1 cellular context compared by ENCODE assay signal in the genomic region with DNA sequence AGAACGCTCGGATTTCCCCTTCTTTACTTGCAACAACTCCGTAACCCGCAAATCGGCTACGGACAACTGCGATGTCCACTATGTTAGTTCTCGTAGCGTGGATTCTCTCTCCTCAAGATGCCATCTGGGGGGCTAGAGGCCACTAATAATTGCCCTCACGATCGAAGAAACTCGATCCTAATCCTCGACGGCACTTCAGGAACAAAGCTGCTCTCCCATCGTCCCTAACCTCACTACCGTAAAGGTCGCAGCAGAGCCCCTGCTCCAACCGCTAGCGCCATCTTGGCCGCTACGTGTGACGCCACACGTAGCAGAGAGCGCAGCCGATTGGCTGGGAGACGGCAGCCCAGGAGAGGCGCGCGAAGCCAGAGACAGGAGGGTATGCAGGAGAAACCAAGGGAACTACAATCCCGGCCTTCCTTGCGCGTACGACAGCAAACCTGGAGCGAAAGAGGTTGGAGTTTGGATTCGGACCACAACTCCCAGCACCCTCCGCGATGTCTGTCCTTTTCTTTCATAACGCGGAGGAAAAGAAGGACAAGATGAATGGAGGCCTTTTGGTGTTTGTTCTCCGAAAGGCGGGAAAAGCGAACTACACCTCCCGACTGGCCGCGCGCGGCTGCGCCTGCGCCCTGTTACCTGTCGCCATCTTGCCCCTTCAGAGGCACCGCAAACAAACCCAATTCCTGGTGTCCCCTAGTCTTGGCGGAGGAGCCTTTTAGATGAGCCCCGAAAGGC.
A peak's percentile ranks its signal among the peaks of the same experiment; 100 is the strongest.
TF ChIP-seq lines count a peak whose summit lies in the region.

EMSY (plus strand) TSS at position 635 of the 738 bp plus-strand sequence. CDS start 1,921 bp downstream, outside the sequence.

TF ChIP-seq in WTC11, 78 proteins besides CTCF, POLR2A, EP300 and RAD21 (continued from another document and continues in another):
- TF ChIP-seq FOXP4 (CRISPR knock-in tag; IDR thresholded peaks at IDR 0.05): no peak; the same call in 1 of the 2 replicates
- no peak for TF ChIP-seq TCF7 (CRISPR knock-in tag; IDR thresholded peaks at IDR 0.05; ENCODE audit: low read depth)
- TF ChIP-seq ZNF671 (CRISPR knock-in tag; IDR thresholded peaks at IDR 0.05): peak; percentile 62; the same call in 1 of the 2 replicates
- no peak for TF ChIP-seq CDX4 (CRISPR knock-in tag; IDR thresholded peaks at IDR 0.05; ENCODE audit: borderline replicate concordance)
- TF ChIP-seq NR2C2 (CRISPR knock-in tag; IDR thresholded peaks at IDR 0.05): no peak
- no peak; the same call in 1 of the 2 replicates for TF ChIP-seq ETV6 (CRISPR knock-in tag; IDR thresholded peaks at IDR 0.05)
- no peak for TF ChIP-seq ZSCAN18 (CRISPR knock-in tag; IDR thresholded peaks at IDR 0.05)
- peak; percentile 90 for TF ChIP-seq E2F5 (CRISPR knock-in tag; IDR thresholded peaks at IDR 0.05)
- TF ChIP-seq MXD4 (CRISPR knock-in tag; IDR thresholded peaks at IDR 0.05; ENCODE audit: borderline replicate concordance): no peak
- TF ChIP-seq, protein P1, sequence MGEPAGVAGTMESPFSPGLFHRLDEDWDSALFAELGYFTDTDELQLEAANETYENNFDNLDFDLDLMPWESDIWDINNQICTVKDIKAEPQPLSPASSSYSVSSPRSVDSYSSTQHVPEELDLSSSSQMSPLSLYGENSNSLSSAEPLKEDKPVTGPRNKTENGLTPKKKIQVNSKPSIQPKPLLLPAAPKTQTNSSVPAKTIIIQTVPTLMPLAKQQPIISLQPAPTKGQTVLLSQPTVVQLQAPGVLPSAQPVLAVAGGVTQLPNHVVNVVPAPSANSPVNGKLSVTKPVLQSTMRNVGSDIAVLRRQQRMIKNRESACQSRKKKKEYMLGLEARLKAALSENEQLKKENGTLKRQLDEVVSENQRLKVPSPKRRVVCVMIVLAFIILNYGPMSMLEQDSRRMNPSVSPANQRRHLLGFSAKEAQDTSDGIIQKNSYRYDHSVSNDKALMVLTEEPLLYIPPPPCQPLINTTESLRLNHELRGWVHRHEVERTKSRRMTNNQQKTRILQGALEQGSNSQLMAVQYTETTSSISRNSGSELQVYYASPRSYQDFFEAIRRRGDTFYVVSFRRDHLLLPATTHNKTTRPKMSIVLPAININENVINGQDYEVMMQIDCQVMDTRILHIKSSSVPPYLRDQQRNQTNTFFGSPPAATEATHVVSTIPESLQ (CRISPR knock-in tag; IDR thresholded peaks at IDR 0.05): no peak
- peak; percentile 58 for TF ChIP-seq PRDM15 (CRISPR knock-in tag; IDR thresholded peaks at IDR 0.05)
- TF ChIP-seq GRHL2 (CRISPR knock-in tag; IDR thresholded peaks at IDR 0.05; ENCODE audit: insufficient replicate concordance, severe bottlenecking): no peak
- TF ChIP-seq ZNF121 (CRISPR knock-in tag; IDR thresholded peaks at IDR 0.05): no peak
- TF ChIP-seq FOXJ3 (CRISPR knock-in tag; IDR thresholded peaks at IDR 0.05; ENCODE audit: borderline replicate concordance): no peak
- TF ChIP-seq PREB (CRISPR knock-in tag; IDR thresholded peaks at IDR 0.05; ENCODE audit: borderline replicate concordance): no peak
- TF ChIP-seq IRF2 (CRISPR knock-in tag; IDR thresholded peaks at IDR 0.05; ENCODE audit: borderline replicate concordance, low read depth): no peak
- no peak for TF ChIP-seq ZNF396 (CRISPR knock-in tag; IDR thresholded peaks at IDR 0.05; ENCODE audit: borderline replicate concordance)
- no peak for TF ChIP-seq GTF2I (CRISPR knock-in tag; conservative IDR thresholded peaks at IDR 0.05)
- TF ChIP-seq, protein P2, sequence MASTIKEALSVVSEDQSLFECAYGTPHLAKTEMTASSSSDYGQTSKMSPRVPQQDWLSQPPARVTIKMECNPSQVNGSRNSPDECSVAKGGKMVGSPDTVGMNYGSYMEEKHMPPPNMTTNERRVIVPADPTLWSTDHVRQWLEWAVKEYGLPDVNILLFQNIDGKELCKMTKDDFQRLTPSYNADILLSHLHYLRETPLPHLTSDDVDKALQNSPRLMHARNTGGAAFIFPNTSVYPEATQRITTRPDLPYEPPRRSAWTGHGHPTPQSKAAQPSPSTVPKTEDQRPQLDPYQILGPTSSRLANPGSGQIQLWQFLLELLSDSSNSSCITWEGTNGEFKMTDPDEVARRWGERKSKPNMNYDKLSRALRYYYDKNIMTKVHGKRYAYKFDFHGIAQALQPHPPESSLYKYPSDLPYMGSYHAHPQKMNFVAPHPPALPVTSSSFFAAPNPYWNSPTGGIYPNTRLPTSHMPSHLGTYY (CRISPR knock-in tag; IDR thresholded peaks at IDR 0.05): no peak
- TF ChIP-seq MLX (CRISPR knock-in tag; IDR thresholded peaks at IDR 0.05): no peak
- TF ChIP-seq ZNF263 (CRISPR knock-in tag; IDR thresholded peaks at IDR 0.05; ENCODE audit: low read depth): no peak
- TF ChIP-seq OVOL2 (CRISPR knock-in tag; IDR thresholded peaks at IDR 0.05; ENCODE audit: borderline replicate concordance): no peak
- TF ChIP-seq, protein P3, sequence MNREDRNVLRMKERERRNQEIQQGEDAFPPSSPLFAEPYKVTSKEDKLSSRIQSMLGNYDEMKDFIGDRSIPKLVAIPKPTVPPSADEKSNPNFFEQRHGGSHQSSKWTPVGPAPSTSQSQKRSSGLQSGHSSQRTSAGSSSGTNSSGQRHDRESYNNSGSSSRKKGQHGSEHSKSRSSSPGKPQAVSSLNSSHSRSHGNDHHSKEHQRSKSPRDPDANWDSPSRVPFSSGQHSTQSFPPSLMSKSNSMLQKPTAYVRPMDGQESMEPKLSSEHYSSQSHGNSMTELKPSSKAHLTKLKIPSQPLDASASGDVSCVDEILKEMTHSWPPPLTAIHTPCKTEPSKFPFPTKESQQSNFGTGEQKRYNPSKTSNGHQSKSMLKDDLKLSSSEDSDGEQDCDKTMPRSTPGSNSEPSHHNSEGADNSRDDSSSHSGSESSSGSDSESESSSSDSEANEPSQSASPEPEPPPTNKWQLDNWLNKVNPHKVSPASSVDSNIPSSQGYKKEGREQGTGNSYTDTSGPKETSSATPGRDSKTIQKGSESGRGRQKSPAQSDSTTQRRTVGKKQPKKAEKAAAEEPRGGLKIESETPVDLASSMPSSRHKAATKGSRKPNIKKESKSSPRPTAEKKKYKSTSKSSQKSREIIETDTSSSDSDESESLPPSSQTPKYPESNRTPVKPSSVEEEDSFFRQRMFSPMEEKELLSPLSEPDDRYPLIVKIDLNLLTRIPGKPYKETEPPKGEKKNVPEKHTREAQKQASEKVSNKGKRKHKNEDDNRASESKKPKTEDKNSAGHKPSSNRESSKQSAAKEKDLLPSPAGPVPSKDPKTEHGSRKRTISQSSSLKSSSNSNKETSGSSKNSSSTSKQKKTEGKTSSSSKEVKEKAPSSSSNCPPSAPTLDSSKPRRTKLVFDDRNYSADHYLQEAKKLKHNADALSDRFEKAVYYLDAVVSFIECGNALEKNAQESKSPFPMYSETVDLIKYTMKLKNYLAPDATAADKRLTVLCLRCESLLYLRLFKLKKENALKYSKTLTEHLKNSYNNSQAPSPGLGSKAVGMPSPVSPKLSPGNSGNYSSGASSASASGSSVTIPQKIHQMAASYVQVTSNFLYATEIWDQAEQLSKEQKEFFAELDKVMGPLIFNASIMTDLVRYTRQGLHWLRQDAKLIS (CRISPR knock-in tag; IDR thresholded peaks at IDR 0.05; ENCODE audit: borderline replicate concordance): no peak
- peak; percentile 64 for TF ChIP-seq NFYB (CRISPR knock-in tag; conservative IDR thresholded peaks at IDR 0.05; ENCODE audit: low read depth)
- TF ChIP-seq, protein P4, sequence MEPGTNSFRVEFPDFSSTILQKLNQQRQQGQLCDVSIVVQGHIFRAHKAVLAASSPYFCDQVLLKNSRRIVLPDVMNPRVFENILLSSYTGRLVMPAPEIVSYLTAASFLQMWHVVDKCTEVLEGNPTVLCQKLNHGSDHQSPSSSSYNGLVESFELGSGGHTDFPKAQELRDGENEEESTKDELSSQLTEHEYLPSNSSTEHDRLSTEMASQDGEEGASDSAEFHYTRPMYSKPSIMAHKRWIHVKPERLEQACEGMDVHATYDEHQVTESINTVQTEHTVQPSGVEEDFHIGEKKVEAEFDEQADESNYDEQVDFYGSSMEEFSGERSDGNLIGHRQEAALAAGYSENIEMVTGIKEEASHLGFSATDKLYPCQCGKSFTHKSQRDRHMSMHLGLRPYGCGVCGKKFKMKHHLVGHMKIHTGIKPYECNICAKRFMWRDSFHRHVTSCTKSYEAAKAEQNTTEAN (CRISPR knock-in tag; IDR thresholded peaks at IDR 0.05): no peak; the same call in 1 of the 2 replicates
- TF ChIP-seq ZNF317 (CRISPR knock-in tag; IDR thresholded peaks at IDR 0.05; ENCODE audit: borderline replicate concordance, low read depth): no peak
- no peak for TF ChIP-seq HMGXB4 (CRISPR knock-in tag; IDR thresholded peaks at IDR 0.05)
- no peak for TF ChIP-seq SOX15 (CRISPR knock-in tag; IDR thresholded peaks at IDR 0.05)
